8 cellular contexts compared by ENCODE assay signal in the genomic region with DNA sequence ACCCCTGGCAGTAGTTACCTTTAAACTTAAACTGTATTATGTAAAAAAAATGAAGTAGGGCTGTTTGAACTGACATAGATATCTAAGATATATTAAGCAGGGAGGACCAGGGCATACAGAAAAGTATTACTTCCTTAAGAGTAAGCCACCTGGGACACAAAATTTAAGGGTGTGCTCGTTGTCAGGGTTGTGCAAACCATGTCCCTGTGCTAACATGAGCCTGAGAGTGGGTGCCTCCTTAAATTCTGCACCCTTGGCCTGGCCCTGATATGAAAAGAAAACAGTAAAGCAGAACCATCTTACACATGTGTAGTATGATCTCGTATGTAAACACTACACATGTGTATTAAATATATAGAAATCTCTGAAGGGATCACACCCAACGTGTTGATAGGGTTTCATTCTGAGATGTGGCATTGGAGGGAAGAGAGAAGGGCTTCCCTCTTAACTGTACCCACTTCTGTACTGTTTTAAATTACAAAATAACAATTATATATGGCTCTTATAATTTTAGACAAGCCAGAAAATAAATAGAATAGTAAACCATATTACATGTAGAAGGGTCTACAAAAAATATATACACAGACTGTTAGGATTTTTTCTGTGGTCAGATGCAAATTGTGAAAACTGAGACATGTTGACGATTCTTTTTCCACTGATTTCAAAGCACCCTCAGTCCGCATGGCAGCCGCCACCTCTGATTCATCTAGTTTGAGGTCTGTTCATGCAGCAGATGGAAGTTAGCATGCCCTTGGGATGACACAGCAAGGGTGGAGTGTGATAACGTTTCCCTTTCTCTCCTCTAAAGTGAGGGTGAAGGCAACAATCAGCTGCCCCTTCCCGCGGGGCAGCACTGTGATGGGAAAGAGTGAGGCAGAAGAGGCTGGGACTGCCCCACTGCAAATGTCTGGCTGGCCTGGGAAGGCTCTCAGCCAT.
A peak's percentile ranks its signal among the peaks of the same experiment; 100 is the strongest.
DNase-seq lines count a peak whose midpoint lies in the region; ATAC-seq, FAIRE-seq and TF ChIP-seq lines count a peak whose summit lies in the region.
"Had no signal": no experiment of that assay in that cellular context is flagged by ENCODE, and none has a peak within 500 bp of the region (broad histone marks: within the 10 kb centered on the region; RNA-seq: fewer than 3 reads in every experiment).

No MANE protein-coding gene starts in this region.

- H3K9me3 Mint-ChIP-seq in CD8-positive, alpha-beta memory T cell = peaks cover 0 to 2% (median 0%) of the 10 kb centered on the region in 5 donors

- peak overlapping the region in 1 of 8 donors; percentile 34 for H3K27ac Mint-ChIP-seq in CD8-positive, alpha-beta memory T cell
- H3K27ac Mint-ChIP-seq: naive thymus-derived CD8-positive, alpha-beta T cell had no signal

- peak; percentile 46 for ATAC-seq in GM19328 (IDR thresholded peaks at IDR 0.05; ENCODE audit: unreplicated experiment)
- ATAC-seq: naive thymus-derived CD8-positive, alpha-beta T cell had no signal

- no peaks in the 10 kb centered on the region for H3K36me3 ChIP-seq in endothelial cell of umbilical vein (ENCODE audit: control insufficient read depth in 2 of 2, extremely low read depth in 1 of 2, insufficient read depth in 2 of 2, low read length in 2 of 2)
- no peaks in the 10 kb centered on the region for H3K36me3 ChIP-seq in CD8-positive, alpha-beta memory T cell (ENCODE audit: insufficient read depth, low read length)

- no peak for FAIRE-seq in endothelial cell of umbilical vein (lab: Jason Lieb, UNC)

- H2AFZ ChIP-seq in endothelial cell of umbilical vein (ENCODE audit: low read depth, low read length) = peak overlapping the region; percentile 55

- POLR2A ChIA-PET in endothelial cell of umbilical vein (lab: Charles Lee) = no interaction called here
- POLR2A ChIA-PET in CD8-positive, alpha-beta memory T cell (lab: Charles Lee) = no interaction called here

- H3K9me1 ChIP-seq in endothelial cell of umbilical vein (replicated peaks; ENCODE audit: control insufficient read depth, extremely low read depth, insufficient read depth, low read length) = no peaks in the 10 kb centered on the region

- peaks cover 14% of the 10 kb centered on the region for H3K4me1 ChIP-seq in endothelial cell of umbilical vein (ENCODE audit: control insufficient read depth, extremely low read depth, insufficient read depth, low read length)
- H3K4me1 ChIP-seq in CD8-positive, alpha-beta memory T cell (ENCODE audit: insufficient read depth, low read length) = no peaks in the 10 kb centered on the region

- H3K4me3 ChIP-seq in endothelial cell of umbilical vein (replicated peaks in 1 of 3; ENCODE audit: insufficient read depth in 1 of 3, low read depth in 1 of 3, low read length in 3 of 3) = no peak overlapping the region
- no peak overlapping the region for H3K4me3 ChIP-seq in CD8-positive, alpha-beta memory T cell (ENCODE audit: low read length)

- no peak overlapping the region for H3K9ac ChIP-seq in endothelial cell of umbilical vein (replicated peaks; ENCODE audit: extremely low read depth, insufficient read depth, low read length)

- no peaks in the 10 kb centered on the region for H3K4me1 Mint-ChIP-seq in CD8-positive, alpha-beta memory T cell

- TF ChIP-seq CTCF in endothelial cell of umbilical vein (IDR thresholded peaks at IDR 0.05; ENCODE audit: extremely low read depth in 1 of 2, insufficient read depth in 1 of 2, low read depth in 1 of 2, low read length in 2 of 2) (no peak), GM13977 (IDR thresholded peaks at IDR 0.05; ENCODE audit: extremely low read depth, insufficient read depth, missing control alignments) (no peak)

- TF ChIP-seq POLR2A in endothelial cell of umbilical vein (IDR thresholded peaks at IDR 0.05; ENCODE audit: low read depth, low read length) = no peak

- H3K79me2 ChIP-seq in endothelial cell of umbilical vein (ENCODE audit: control insufficient read depth, insufficient read depth, low read length) = no peaks in the 10 kb centered on the region

- H3K9me3 ChIP-seq in endothelial cell of umbilical vein (replicated peaks; ENCODE audit: control insufficient read depth, insufficient read depth, low read length) = no peaks in the 10 kb centered on the region
- H3K9me3 ChIP-seq in CD8-positive, alpha-beta memory T cell (ENCODE audit: low read length) = no peaks in the 10 kb centered on the region

- peak overlapping the region; percentile 56 for H3K4me2 ChIP-seq in endothelial cell of umbilical vein (ENCODE audit: insufficient read depth, low read length)

- intact Hi-C loops in endothelial cell of umbilical vein (cut with micrococcal nuclease) = loop anchor here (10.0 kb wide), 1 partner anchor 259 kb away; a partner anchor contains a TSS

- no peaks in the 10 kb centered on the region for H4K20me1 ChIP-seq in endothelial cell of umbilical vein (replicated peaks; ENCODE audit: control insufficient read depth, extremely low read depth, insufficient read depth, low read length)

- BruUV-seq in endothelial cell of umbilical vein (replicated peaks; lab: Mats Ljungman, UMichigan) = no TSS peak

- H3K27me3 ChIP-seq in endothelial cell of umbilical vein (ENCODE audit: control insufficient read depth in 2 of 2, insufficient read depth in 2 of 2, low read length in 2 of 2) = peaks cover 0 to 2% of the 10 kb centered on the region in 2 experiments
- H3K27me3 ChIP-seq in CD8-positive, alpha-beta memory T cell (ENCODE audit: insufficient read depth, low read length, poor library complexity, severe bottlenecking) = no peaks in the 10 kb centered on the region

- dilution Hi-C loops in endothelial cell of umbilical vein (cut with MboI; ENCODE audit: extremely low pct_ligation_motif_present, low sequenced_read_pairs) = no loop called here

- no peaks in the 10 kb centered on the region for H3K36me3 Mint-ChIP-seq in CD8-positive, alpha-beta memory T cell

- no peak overlapping the region for H3K27ac ChIP-seq in endothelial cell of umbilical vein (ENCODE audit: insufficient read depth, low read depth, low read length)
- H3K27ac ChIP-seq in CD8-positive, alpha-beta memory T cell (ENCODE audit: low read depth, low read length) = no peak overlapping the region

- H3K27me3 Mint-ChIP-seq in CD8-positive, alpha-beta memory T cell = peaks cover 10 to 26% of the 10 kb centered on the region in 2 donors

- CTCF ChIA-PET in endothelial cell of umbilical vein (lab: Charles Lee) = no interaction called here
- CTCF ChIA-PET in CD8-positive, alpha-beta memory T cell (lab: Charles Lee) = no interaction called here

- H3K4me3 Mint-ChIP-seq in CD8-positive, alpha-beta memory T cell = no peak overlapping the region
- H3K4me3 Mint-ChIP-seq: naive thymus-derived CD8-positive, alpha-beta T cell had no signal

- peak; percentile 69 for DNase-seq in MV-4-11 (lab: John Stamatoyannopoulos, UW)
- DNase-seq in endothelial cell of umbilical vein (ENCODE audit: low read depth, low spot score) = peak; percentile 64
- peak; percentile 10 for DNase-seq in stimulated activated CD4-positive, alpha-beta T cell treated with anti-CD3 and anti-CD28 coated beads, Interleukin-4, amount 100 ng/mL, for 1 hour
- DNase-seq in pons (ENCODE audit: low spot score) = no peak
- no peak for DNase-seq in GM13977 (ENCODE audit: low spot score)
- no peak for DNase-seq in CD8-positive, alpha-beta memory T cell
- DNase-seq: naive thymus-derived CD8-positive, alpha-beta T cell had no signal

- in situ Hi-C loops in GM13977 (cut with MboI; ENCODE audit: low pct_unique_long_range_greater_than_20kb, low sequenced_read_pairs, unreplicated experiment) = no loop called here

TF ChIP-seq in endothelial cell of umbilical vein, 7 proteins besides CTCF, POLR2A, EP300 and RAD21:
- TF ChIP-seq, protein P1, sequence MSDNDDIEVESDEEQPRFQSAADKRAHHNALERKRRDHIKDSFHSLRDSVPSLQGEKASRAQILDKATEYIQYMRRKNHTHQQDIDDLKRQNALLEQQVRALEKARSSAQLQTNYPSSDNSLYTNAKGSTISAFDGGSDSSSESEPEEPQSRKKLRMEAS (IDR thresholded peaks at IDR 0.05; ENCODE audit: insufficient read depth, insufficient read length) = no peak
- TF ChIP-seq JUN (IDR thresholded peaks at IDR 0.05; ENCODE audit: borderline replicate concordance, insufficient read depth, insufficient read length, low read depth) (no peak), FOS (IDR thresholded peaks at IDR 0.05; ENCODE audit: borderline replicate concordance, insufficient read depth, low read length) (peak; percentile 34)

Comparison
In these comparisons a context has a peak if more than half of its experiments do, and no peak if none do; other contexts are left out.
1. DNase-seq: peak in MV-4-11 (single experiment), endothelial cell of umbilical vein (single experiment) and stimulated activated CD4-positive, alpha-beta T cell treated with anti-CD3 and anti-CD28 coated beads, Interleukin-4, amount 100 ng/mL, for 1 hour (single experiment); none in pons (single experiment), GM13977 (single experiment) and CD8-positive, alpha-beta memory T cell (0 of 5).